Comparison of ENCODE assay signal across 1 cellular context in the genomic region with DNA sequence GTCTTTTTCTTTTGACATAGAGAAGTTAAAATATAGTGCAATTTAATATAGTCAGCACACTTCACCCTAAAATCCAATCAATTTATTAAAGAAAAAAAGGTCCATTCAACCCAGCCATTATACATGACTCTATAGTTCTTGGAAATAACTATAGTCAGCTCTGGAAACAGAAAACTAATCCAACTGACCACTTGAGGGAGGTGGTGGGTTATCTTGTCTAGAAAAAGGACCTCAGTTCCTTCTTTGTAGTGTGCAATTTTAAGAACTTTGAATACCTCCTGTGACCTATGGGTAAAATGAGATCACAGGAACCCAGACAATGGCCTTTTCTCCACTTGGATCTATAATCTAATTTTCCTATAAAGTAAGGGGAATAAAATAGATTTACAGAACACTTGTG.
TF ChIP-seq lines count a peak whose summit lies in the region.

No MANE protein-coding gene starts in this region.

TF ChIP-seq in GM12878, 131 proteins besides CTCF, POLR2A, EP300 and RAD21 (continued from another document):
- TF ChIP-seq, protein P1, sequence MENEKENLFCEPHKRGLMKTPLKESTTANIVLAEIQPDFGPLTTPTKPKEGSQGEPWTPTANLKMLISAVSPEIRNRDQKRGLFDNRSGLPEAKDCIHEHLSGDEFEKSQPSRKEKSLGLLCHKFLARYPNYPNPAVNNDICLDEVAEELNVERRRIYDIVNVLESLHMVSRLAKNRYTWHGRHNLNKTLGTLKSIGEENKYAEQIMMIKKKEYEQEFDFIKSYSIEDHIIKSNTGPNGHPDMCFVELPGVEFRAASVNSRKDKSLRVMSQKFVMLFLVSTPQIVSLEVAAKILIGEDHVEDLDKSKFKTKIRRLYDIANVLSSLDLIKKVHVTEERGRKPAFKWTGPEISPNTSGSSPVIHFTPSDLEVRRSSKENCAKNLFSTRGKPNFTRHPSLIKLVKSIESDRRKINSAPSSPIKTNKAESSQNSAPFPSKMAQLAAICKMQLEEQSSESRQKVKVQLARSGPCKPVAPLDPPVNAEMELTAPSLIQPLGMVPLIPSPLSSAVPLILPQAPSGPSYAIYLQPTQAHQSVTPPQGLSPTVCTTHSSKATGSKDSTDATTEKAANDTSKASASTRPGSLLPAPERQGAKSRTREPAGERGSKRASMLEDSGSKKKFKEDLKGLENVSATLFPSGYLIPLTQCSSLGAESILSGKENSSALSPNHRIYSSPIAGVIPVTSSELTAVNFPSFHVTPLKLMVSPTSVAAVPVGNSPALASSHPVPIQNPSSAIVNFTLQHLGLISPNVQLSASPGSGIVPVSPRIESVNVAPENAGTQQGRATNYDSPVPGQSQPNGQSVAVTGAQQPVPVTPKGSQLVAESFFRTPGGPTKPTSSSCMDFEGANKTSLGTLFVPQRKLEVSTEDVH (IDR thresholded peaks at IDR 0.05; ENCODE audit: low read depth, partially characterized antibody): no peak
- TF ChIP-seq SREBF1 (IDR thresholded peaks at IDR 0.05; ENCODE audit: low read length) (no peak), HDGF (IDR thresholded peaks at IDR 0.05) (no peak), BCL11A (IDR thresholded peaks at IDR 0.05; ENCODE audit: low read depth, low read length) (no peak)
